In the genomic region with DNA sequence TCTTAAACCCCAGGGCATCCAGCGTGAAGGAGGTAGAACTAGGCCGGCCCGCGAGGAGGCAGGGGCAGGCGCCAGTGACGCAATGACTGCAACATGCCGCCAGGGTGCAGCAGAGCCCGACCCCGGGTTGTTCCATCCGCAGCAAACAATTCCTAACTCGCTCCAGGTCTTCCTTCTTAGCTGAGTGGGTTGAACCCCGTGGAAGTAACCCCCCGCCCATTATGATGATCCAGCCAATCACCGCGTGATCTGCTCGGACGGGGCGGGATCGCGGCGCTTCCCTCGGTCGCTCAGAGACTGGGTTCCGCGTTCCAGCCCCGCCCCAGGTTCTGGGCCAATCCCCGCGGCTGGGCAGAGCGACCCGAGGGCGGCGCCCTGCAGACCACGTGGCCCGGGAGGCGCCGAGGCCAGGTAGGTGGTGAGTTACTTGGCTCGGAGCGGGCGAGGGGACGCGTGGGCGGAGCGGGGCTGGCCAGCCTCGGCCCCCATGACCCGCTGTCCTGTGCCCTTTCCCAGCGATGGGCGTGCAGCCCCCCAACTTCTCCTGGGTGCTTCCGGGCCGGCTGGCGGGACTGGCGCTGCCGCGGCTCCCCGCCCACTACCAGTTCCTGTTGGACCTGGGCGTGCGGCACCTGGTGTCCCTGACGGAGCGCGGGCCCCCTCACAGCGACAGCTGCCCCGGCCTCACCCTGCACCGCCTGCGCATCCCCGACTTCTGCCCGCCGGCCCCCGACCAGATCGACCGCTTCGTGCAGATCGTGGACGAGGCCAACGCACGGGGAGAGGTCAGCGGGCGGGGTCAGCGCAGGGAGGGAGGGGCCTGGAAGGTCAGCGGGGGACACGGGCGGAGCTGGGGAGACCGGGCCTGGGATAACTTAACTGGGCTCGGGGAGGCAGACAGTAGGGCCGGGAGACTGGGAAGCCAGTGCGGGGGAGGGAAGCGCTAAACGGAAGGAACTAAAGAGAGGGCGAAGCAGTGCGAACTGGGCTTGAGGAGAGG, we compare ENCODE assay signal across 8 cellular contexts. TPM values are rescaled to one million over a fixed set of nuclear protein-coding genes. Genes with fewer than 3 reads are reported as not detected.
DNase-seq lines count a peak whose midpoint lies in the region; ATAC-seq and TF ChIP-seq lines count a peak whose summit lies in the region.

Gene DUSP23 (plus strand): TSS at position 380 of the 1,000 bp plus-strand sequence. CDS start 139 bp downstream, at position 519.

- H3K27ac ChIP-seq in A673 (ENCODE audit: low read depth, low read length, poor library complexity, severe bottlenecking) (peak within 1 kb of the TSS; percentile 26), caudate nucleus (ENCODE audit: low read depth, low read length) (peak within 1 kb of the TSS; percentile 49)

- no peaks in the 10 kb centered on the region for H3K4me1 ChIP-seq in A673 (ENCODE audit: insufficient read depth, low read length, poor library complexity, severe bottlenecking)

- no peaks in the 10 kb centered on the region for H3K36me3 Mint-ChIP-seq in activated B cell treated with CpG ODN at 0.5 μM for 24 hours (ENCODE audit: low read depth)

- H3K4me3 ChIP-seq in A673 (ENCODE audit: low read depth, low read length, poor library complexity, severe bottlenecking), result peak within 1 kb of the TSS; percentile 57

- intact Hi-C loops in A673 (cut with micrococcal nuclease; ENCODE audit: unreplicated experiment) (loop anchor here (1.0 to 5.0 kb wide), 2 partner anchors 110 to 226 kb away; no protein-coding TSS in a partner anchor), activated B cell treated with CpG ODN at 0.5 μM for 24 hours (cut with micrococcal nuclease) (loop anchor here (1.0 to 5.0 kb wide), 6 partner anchors 9 to 569 kb away; partner anchors contain the start of gene PIGM)

- peak; percentile 98 for DNase-seq in A673 (ENCODE audit: low spot score)
- DNase-seq in NCI-H2196 treated with DMSO at 0.1 percent for 48 hours (lab: John Stamatoyannopoulos, UW; ENCODE audit: unreplicated experiment), result peak; percentile 98
- DNase-seq in activated B cell treated with CpG ODN at 0.5 μM for 24 hours, result peak; percentile 93
- DNase-seq in caudate nucleus (lab: John Stamatoyannopoulos, UW), result peak; percentile 35 to 98 (median 95)
- peak; percentile 98 for DNase-seq in iPS-NIHi7 (ENCODE audit: extremely low spot score)
- peak; percentile 93 for DNase-seq in smooth muscle cell of the brain vasculature (ENCODE audit: low read depth, low spot score)

- TF ChIP-seq CTCF in A673 (conservative IDR thresholded peaks at IDR 0.05; ENCODE audit: low read depth, low read length) (peak; percentile 95), activated B cell treated with CpG ODN at 0.5 μM for 24 hours (IDR thresholded peaks at IDR 0.05) (no peak)

- no TSS peak for BruUV-seq in A673 (replicated peaks; lab: Mats Ljungman, UMichigan)

- POLR2A ChIA-PET in A673 (lab: Charles Lee; ENCODE audit: low non-redundant PET) (no interaction called here), activated B cell treated with CpG ODN at 0.5 μM for 24 hours (lab: Charles Lee) (interaction anchor here (0.5 to 1.0 kb wide), 2 partner anchors 144 to 422 kb away, joined by 4 read pairs; no protein-coding TSS in a partner anchor)

- CTCF ChIA-PET in A673 (lab: Charles Lee), result interaction anchor here (0.5 to 1.4 kb wide), 9 partner anchors 9 to 1727 kb away, joined by 3 to 35 read pairs (median 4); no protein-coding TSS in a partner anchor
- CTCF ChIA-PET in activated B cell treated with CpG ODN at 0.5 μM for 24 hours (lab: Charles Lee), result interaction anchor here (0.8 to 1.1 kb wide), 5 partner anchors 9 to 227 kb away, joined by 3 to 15 read pairs (median 5); no protein-coding TSS in a partner anchor

- ATAC-seq in GM18867 (IDR thresholded peaks at IDR 0.05; ENCODE audit: unreplicated experiment) (peak; percentile 99), HG03103 (IDR thresholded peaks at IDR 0.05; ENCODE audit: low read depth, unreplicated experiment) (peak; percentile 98), activated B cell treated with CpG ODN at 0.5 μM for 24 hours (ENCODE audit: low read depth) (peak; percentile 98)

- H3K27ac Mint-ChIP-seq in activated B cell treated with CpG ODN at 0.5 μM for 24 hours, result peak within 1 kb of the TSS; percentile 68

- H3K9me3 Mint-ChIP-seq in activated B cell treated with CpG ODN at 0.5 μM for 24 hours, result no peaks in the 10 kb centered on the region

- no peaks in the 10 kb centered on the region for H3K36me3 ChIP-seq in A673 (ENCODE audit: insufficient read depth, low read length, poor library complexity, severe bottlenecking)

- no peaks in the 10 kb centered on the region for H3K9me3 ChIP-seq in A673 (ENCODE audit: low read depth, low read length, poor library complexity, severe bottlenecking)

- H3K4me1 Mint-ChIP-seq in activated B cell treated with CpG ODN at 0.5 μM for 24 hours, result peaks cover 12% of the 10 kb centered on the region

- peaks cover 3% of the 10 kb centered on the region for H3K27me3 Mint-ChIP-seq in activated B cell treated with CpG ODN at 0.5 μM for 24 hours

- H3K27me3 ChIP-seq in A673 (replicated peaks; ENCODE audit: insufficient read depth, low read depth, low read length, poor library complexity), result no peaks in the 10 kb centered on the region

- peak within 1 kb of the TSS; percentile 83 for H3K4me3 Mint-ChIP-seq in activated B cell treated with CpG ODN at 0.5 μM for 24 hours

RNA-seq across cellular contexts. Expression of gene DUSP23, which starts in this region (rescaled TPM):
- total RNA-seq in A673 (2021) (27.9 and 31.0 TPM in 2 replicates), activated B cell treated with CpG ODN at 0.5 μM for 24 hours (15.5 and 15.7 TPM in 2 replicates)

Comparison
In these comparisons a context has a peak if more than half of its experiments do, and no peak if none do; other contexts are left out.
1. Peak in every context shown above with its lines: DNase-seq, ATAC-seq, H3K4me3 ChIP-seq and H3K27ac ChIP-seq.